Comparison of ENCODE assay signal across 26 cellular contexts in genomic region chr1:111886741-111887140, GRCh38.
"Had no signal": no experiment of that assay in that cellular context is flagged by ENCODE, and none has a peak within 500 bp of the region (broad histone marks: within the 10 kb centered on the region; RNA-seq: fewer than 3 reads in every experiment).

No MANE protein-coding gene starts in this region.

- H3K36me3 ChIP-seq: adrenal gland, breast epithelium, colonic mucosa, esophagus squamous epithelium, heart left ventricle, spleen, upper lobe of left lung had no signal

- H3K4me1 ChIP-seq: adrenal gland, breast epithelium, colonic mucosa, upper lobe of left lung had no signal

- H3K4me3 ChIP-seq: adrenal gland, breast epithelium, colonic mucosa, esophagus squamous epithelium, heart left ventricle, spleen, upper lobe of left lung had no signal

- FAIRE-seq: astrocyte, kidney had no signal

- H3K9me3 ChIP-seq: adrenal gland, breast epithelium, colonic mucosa, esophagus squamous epithelium, heart left ventricle, spleen, upper lobe of left lung had no signal

- H3K27me3 ChIP-seq: adrenal gland, breast epithelium, colonic mucosa, upper lobe of left lung had no signal

- ATAC-seq: activated CD4-positive, alpha-beta T cell treated with anti-CD3 and anti-CD28 coated beads for 36 hours; activated naive CD4-positive, alpha-beta T cell treated with anti-CD3 and anti-CD28 coated beads, Interleukin-2, amount 50 U/mL, for 72 hours; activated T-helper 17 cell treated with anti-CD3 and anti-CD28 coated beads, Interleukin-2, amount 50 U/mL, for 72 hours; heart left ventricle; stimulated activated naive CD8-positive, alpha-beta T cell treated with anti-CD3 and anti-CD28 coated beads, Interleukin-15, Interleukin-2, amounts not matched to agents 100 U/mL and 50 U/mL, for 24 hours had no signal

- H3K27ac ChIP-seq: adrenal gland, breast epithelium, colonic mucosa, esophagus squamous epithelium, parathyroid adenoma, spleen, upper lobe of left lung had no signal

- DNase-seq: activated B cell treated with CpG ODN at 0.5 μM for 24 hours; activated CD4-positive, alpha-beta T cell treated with anti-CD3 and anti-CD28 coated beads for 36 hours; activated CD4-positive, alpha-beta T cell treated with anti-CD3 and anti-CD28 coated beads, Interleukin-2, amount 50 U/mL, for 4 hours; activated CD8-positive, alpha-beta memory T cell treated with anti-CD3 and anti-CD28 coated beads for 24 hours; activated CD8-positive, alpha-beta memory T cell treated with anti-CD3 and anti-CD28 coated beads, Interleukin-2, amount 50 U/mL, for 4 hours; activated T-cell treated with anti-CD3 and anti-CD28 coated beads, Interleukin-2, amount 50 U/mL, for 24 hours; adrenal gland; colonic mucosa; endodermal cell; esophagus squamous epithelium; heart left ventricle; kidney; mammary epithelial cell; midbrain; nephron progenitor cell; nucleus accumbens; spleen; stimulated activated CD4-positive, alpha-beta T cell treated with anti-CD3 and anti-CD28 coated beads, Interleukin-4, amount 100 ng/mL, for 24 hours; stimulated activated naive CD8-positive, alpha-beta T cell treated with anti-CD3 and anti-CD28 coated beads, Interleukin-15, Interleukin-2, amounts not matched to agents 100 U/mL and 50 U/mL, for 24 hours; T-helper 9 cell; upper lobe of left lung had no signal
